ENCODE assay signal across 1 cellular context in genomic region chr16:31456988-31457360, GRCh38.
TF ChIP-seq lines count a peak whose summit lies in the region.

No MANE protein-coding gene starts in this region.

TF ChIP-seq in GM23338, 12 proteins besides CTCF, POLR2A, EP300 and RAD21:
- no peak for TF ChIP-seq ZNF462 (CRISPR knock-in tag; IDR thresholded peaks at IDR 0.05)
- no peak for TF ChIP-seq EZH2phosphoT487 (IDR thresholded peaks at IDR 0.05; ENCODE audit: unreplicated experiment)
